Comparison of ENCODE assay signal across 10 cellular contexts in genomic region chr17:65163990-65164495, GRCh38. TPM values are rescaled to one million over a fixed set of nuclear protein-coding genes. Genes with fewer than 3 reads are reported as not detected.
DNase-seq lines count a peak whose midpoint lies in the region; ATAC-seq and TF ChIP-seq lines count a peak whose summit lies in the region.
"Had no signal": no experiment of that assay in that cellular context is flagged by ENCODE, and none has a peak within 500 bp of the region (broad histone marks: within the 10 kb centered on the region; RNA-seq: fewer than 3 reads in every experiment).

No MANE protein-coding gene starts in this region.

- H3K4me3 ChIP-seq in lower leg skin (ENCODE audit: low read depth, poor library complexity, severe bottlenecking) (no peak overlapping the region), right atrium auricular region (no peak overlapping the region)
- H3K4me3 ChIP-seq: heart left ventricle, upper lobe of left lung had no signal

- CTCF ChIA-PET in activated CD4-positive, alpha-beta memory T cell treated with anti-CD3 and anti-CD28 coated beads, Interleukin-2, amount 10 ng/mL, durations not matched to agents 7 days and 5 days (lab: Charles Lee), result interaction anchor here (1.0 to 2.6 kb wide), 6 partner anchors 10 to 64 kb away, joined by 3 to 11 read pairs (median 6); partner anchors contain the start of gene RGS9

- peak; percentile 91 for ATAC-seq in GM21528 (IDR thresholded peaks at IDR 0.05; ENCODE audit: low FRiP score, unreplicated experiment)

- no peak overlapping the region for H3K27ac ChIP-seq in right atrium auricular region
- H3K27ac ChIP-seq: heart left ventricle had no signal

- intact Hi-C loops in lower leg skin (cut with DNase I; ENCODE audit: low total_unique reads), result no loop called here

- H3K4me1 Mint-ChIP-seq in activated CD4-positive, alpha-beta memory T cell treated with anti-CD3 and anti-CD28 coated beads, Interleukin-2, amount 10 ng/mL, durations not matched to agents 7 days and 5 days, result peaks cover 27% of the 10 kb centered on the region
- peaks cover 8 to 22% of the 10 kb centered on the region in 2 donors for H3K4me1 Mint-ChIP-seq in immature natural killer cell

- H3K9me3 Mint-ChIP-seq in activated CD4-positive, alpha-beta memory T cell treated with anti-CD3 and anti-CD28 coated beads, Interleukin-2, amount 10 ng/mL, durations not matched to agents 7 days and 5 days, result no peaks in the 10 kb centered on the region
- H3K9me3 Mint-ChIP-seq in immature natural killer cell, result peaks cover 0 to 2% (median 0%) of the 10 kb centered on the region in 6 donors

- no peaks in the 10 kb centered on the region for H3K27me3 ChIP-seq in right atrium auricular region
- H3K27me3 ChIP-seq: upper lobe of left lung had no signal

- peak overlapping the region; percentile 48 for H3K27ac Mint-ChIP-seq in activated CD4-positive, alpha-beta memory T cell treated with anti-CD3 and anti-CD28 coated beads, Interleukin-2, amount 10 ng/mL, durations not matched to agents 7 days and 5 days
- peak overlapping the region in 5 of 6 donors; percentile 10 to 82 (median 64) for H3K27ac Mint-ChIP-seq in immature natural killer cell

- H3K27me3 Mint-ChIP-seq in activated CD4-positive, alpha-beta memory T cell treated with anti-CD3 and anti-CD28 coated beads, Interleukin-2, amount 10 ng/mL, durations not matched to agents 7 days and 5 days, result no peaks in the 10 kb centered on the region
- peaks cover 0 to 5% (median 1%) of the 10 kb centered on the region in 3 donors for H3K27me3 Mint-ChIP-seq in immature natural killer cell (ENCODE audit: low read depth in 3 of 3)

- WGBS in lower leg skin, 2 donors, result 37 to 40% methylated on average over 5 of the region's 5 CpGs

- POLR2A ChIA-PET in activated CD4-positive, alpha-beta memory T cell treated with anti-CD3 and anti-CD28 coated beads, Interleukin-2, amount 10 ng/mL, durations not matched to agents 7 days and 5 days (lab: Charles Lee), result interaction anchor here (0.5 to 3.6 kb wide), 6 partner anchors 9 to 189 kb away, joined by 3 to 38 read pairs (median 4); partner anchors contain the start of gene RGS9

- peak; percentile 72 for DNase-seq in EH (ENCODE audit: low read depth)
- peak; percentile 17 for DNase-seq in HK-2 (ENCODE audit: unreplicated experiment)
- DNase-seq in activated CD4-positive, alpha-beta memory T cell treated with anti-CD3 and anti-CD28 coated beads, Interleukin-2, amount 10 ng/mL, durations not matched to agents 7 days and 5 days, result peak; percentile 77
- no peak for DNase-seq in immature natural killer cell
- no peak for DNase-seq in iPS-NIHi11 (ENCODE audit: low spot score)
- no peak for DNase-seq in lower leg skin (ENCODE audit: low spot score in 2 of 2)
- DNase-seq in right atrium auricular region (ENCODE audit: low spot score), result no peak
- DNase-seq: heart left ventricle had no signal

- no peaks in the 10 kb centered on the region for H3K4me1 ChIP-seq in right atrium auricular region
- H3K4me1 ChIP-seq: heart left ventricle had no signal

- peaks cover 61% of the 10 kb centered on the region for H3K36me3 Mint-ChIP-seq in activated CD4-positive, alpha-beta memory T cell treated with anti-CD3 and anti-CD28 coated beads, Interleukin-2, amount 10 ng/mL, durations not matched to agents 7 days and 5 days (ENCODE audit: low read depth)
- H3K36me3 Mint-ChIP-seq in immature natural killer cell, result peaks cover 7 to 35% (median 11%) of the 10 kb centered on the region in 3 donors

- H3K36me3 ChIP-seq in right atrium auricular region, result no peaks in the 10 kb centered on the region
- H3K36me3 ChIP-seq: heart left ventricle, upper lobe of left lung had no signal

- no peak overlapping the region for H3K4me3 Mint-ChIP-seq in activated CD4-positive, alpha-beta memory T cell treated with anti-CD3 and anti-CD28 coated beads, Interleukin-2, amount 10 ng/mL, durations not matched to agents 7 days and 5 days
- no peak overlapping the region for H3K4me3 Mint-ChIP-seq in immature natural killer cell

- no peaks in the 10 kb centered on the region for H3K9me3 ChIP-seq in right atrium auricular region
- H3K9me3 ChIP-seq: heart left ventricle, upper lobe of left lung had no signal

- TF ChIP-seq CTCF in lower leg skin (IDR thresholded peaks at IDR 0.05) (no peak), right atrium auricular region (IDR thresholded peaks at IDR 0.05) (no peak)

- no peak for TF ChIP-seq POLR2A in lower leg skin (IDR thresholded peaks at IDR 0.05)

RNA-seq across cellular contexts. Expression of gene RGS9, which starts 26.9 kb away (rescaled TPM):
- total RNA-seq in activated CD4-positive, alpha-beta memory T cell treated with anti-CD3 and anti-CD28 coated beads, Interleukin-2, amount 10 ng/mL, durations not matched to agents 7 days and 5 days, result 10 to 100 TPM; 30.4 to 31.2 TPM
- polyA plus RNA-seq in immature natural killer cell, result 10 to 100 TPM; 16.9 to 30.3 (median 17.5) TPM
- 1 to 10 TPM; 1.4 to 8.9 (median 4.6) TPM for total RNA-seq in lower leg skin
- 1 to 10 TPM; 2.3 to 6.9 TPM for total RNA-seq in right atrium auricular region

Comparison
In these comparisons a context has a peak if more than half of its experiments do, and no peak if none do; other contexts are left out.
1. DNase-seq: peak in EH (single experiment), HK-2 (single experiment) and activated CD4-positive, alpha-beta memory T cell treated with anti-CD3 and anti-CD28 coated beads, Interleukin-2, amount 10 ng/mL, durations not matched to agents 7 days and 5 days (single experiment); none in immature natural killer cell (0 of 3), iPS-NIHi11 (single experiment), lower leg skin (0 of 2) and right atrium auricular region (single experiment).